16 cellular contexts compared by ENCODE assay signal in genomic region chr18:48109961-48110493, GRCh38.
DNase-seq lines count a peak whose midpoint lies in the region; ATAC-seq and TF ChIP-seq lines count a peak whose summit lies in the region.
"Had no signal": no experiment of that assay in that cellular context is flagged by ENCODE, and none has a peak within 500 bp of the region (broad histone marks: within the 10 kb centered on the region; RNA-seq: fewer than 3 reads in every experiment).

No MANE protein-coding gene starts in this region.

- H3K9me3 Mint-ChIP-seq in GM23338 = no peaks in the 10 kb centered on the region
- no peaks in the 10 kb centered on the region for H3K9me3 Mint-ChIP-seq in nephron
- H3K9me3 Mint-ChIP-seq: CD8-positive, alpha-beta T cell; H9 had no signal

- no peak for DNase-seq in GM23338 (ENCODE audit: low spot score)
- DNase-seq in LoVo (ENCODE audit: low spot score) = peak; percentile 34
- DNase-seq in right lobe of liver = no peak
- no peak for DNase-seq in trophoblast cell
- no peak for DNase-seq in 8988T
- DNase-seq: Caco-2; CD8-positive, alpha-beta T cell; DMS53; GF-D8; GM23248; H9 had no signal

- no peaks in the 10 kb centered on the region for H4K20me1 ChIP-seq in GM23338 (replicated peaks; ENCODE audit: insufficient read depth)

- peaks cover 22% of the 10 kb centered on the region for H3K4me1 ChIP-seq in GM23338 (ENCODE audit: insufficient read depth)
- H3K4me1 ChIP-seq in right lobe of liver = no peaks in the 10 kb centered on the region
- H3K4me1 ChIP-seq in trophoblast cell (ENCODE audit: control insufficient read depth in 1 of 2, insufficient read depth in 2 of 2, low read length in 2 of 2) = peaks cover 6 to 10% of the 10 kb centered on the region in 2 experiments
- H3K4me1 ChIP-seq: Caco-2 had no signal

- peaks cover 5% of the 10 kb centered on the region for H3K27me3 Mint-ChIP-seq in GM23338 (ENCODE audit: insufficient read depth, low read depth, poor library complexity)
- H3K27me3 Mint-ChIP-seq in nephron (ENCODE audit: low read depth) = peaks cover 6% of the 10 kb centered on the region

- H3K27ac Mint-ChIP-seq in GM23338 (no peak overlapping the region), nephron (peak overlapping the region; percentile 78 to 97 (median 96))
- H3K27ac Mint-ChIP-seq: CD14-positive monocyte; CD8-positive, alpha-beta T cell had no signal

- no peaks in the 10 kb centered on the region for H3K36me3 Mint-ChIP-seq in GM23338 (ENCODE audit: low read depth)
- no peaks in the 10 kb centered on the region for H3K36me3 Mint-ChIP-seq in nephron (ENCODE audit: low read depth)
- H3K36me3 Mint-ChIP-seq: CD14-positive monocyte; CD8-positive, alpha-beta T cell had no signal

- TF ChIP-seq CTCF in GM23338 (conservative IDR thresholded peaks at IDR 0.05; ENCODE audit: low read depth in 2 of 2) = no peak
- no peak for TF ChIP-seq CTCF in nephron (IDR thresholded peaks at IDR 0.05; ENCODE audit: unreplicated experiment in 3 of 3)
- no peak for TF ChIP-seq CTCF in right lobe of liver (IDR thresholded peaks at IDR 0.05)

- no peak overlapping the region for H4K12ac ChIP-seq in trophoblast cell (ENCODE audit: low read depth, low read length)

- H3K27me3 ChIP-seq in GM23338 (ENCODE audit: insufficient read depth) (no peaks in the 10 kb centered on the region), right lobe of liver (no peaks in the 10 kb centered on the region), trophoblast cell (ENCODE audit: insufficient read depth, low read length) (no peaks in the 10 kb centered on the region)

- no peak overlapping the region for H3K23ac ChIP-seq in trophoblast cell (ENCODE audit: low read length)

- H3K79me2 ChIP-seq in GM23338 (replicated peaks; ENCODE audit: insufficient read depth) = no peaks in the 10 kb centered on the region
- H3K79me2 ChIP-seq in trophoblast cell (ENCODE audit: control insufficient read depth, insufficient read depth, low read length, poor library complexity) = no peaks in the 10 kb centered on the region

- peaks cover 3% of the 10 kb centered on the region for H3K79me1 ChIP-seq in trophoblast cell (ENCODE audit: low read length)

- H2AK5ac ChIP-seq in trophoblast cell (ENCODE audit: low read length) = no peak overlapping the region

- H3K14ac ChIP-seq in trophoblast cell (ENCODE audit: low read length) = no peak overlapping the region

- H3K36me3 ChIP-seq in GM23338 (ENCODE audit: insufficient read depth) (no peaks in the 10 kb centered on the region), right lobe of liver (no peaks in the 10 kb centered on the region), trophoblast cell (ENCODE audit: control insufficient read depth in 1 of 2, insufficient read depth in 2 of 2, low read length in 2 of 2) (no peaks in the 10 kb centered on the region)

- intact Hi-C loops in right lobe of liver (cut with DNase I) = no loop called here

- no peak overlapping the region for H3K9ac ChIP-seq in trophoblast cell (ENCODE audit: low read length)
- H3K9ac ChIP-seq: GM23248 had no signal

- H3K4me1 Mint-ChIP-seq in GM23338 (peaks cover 43% of the 10 kb centered on the region), nephron (peaks cover 43% of the 10 kb centered on the region)
- H3K4me1 Mint-ChIP-seq: CD14-positive monocyte had no signal

- peak; percentile 23; the same call in 2 of the 3 replicates for ATAC-seq in GM23338
- ATAC-seq in esophagus mucosa = peak; percentile 31
- ATAC-seq in right lobe of liver = no peak
- no peak for ATAC-seq in HG03354 (IDR thresholded peaks at IDR 0.05; ENCODE audit: poor library complexity, severe bottlenecking, unreplicated experiment)
- ATAC-seq: CD8-positive, alpha-beta T cell; HepG2 had no signal

- H3K4me2 ChIP-seq in GM23338 (peak overlapping the region; percentile 65), trophoblast cell (ENCODE audit: low read length) (no peak overlapping the region)

- 52% methylated on average over 6 of the region's 6 CpGs for WGBS in right lobe of liver (ENCODE audit: insufficient coverage, low coverage, low lambda C conversion rate, missing lambda C conversion rate)
- no CpG with 5 or more reads among the region's 6 CpGs for WGBS in trophoblast cell (ENCODE audit: extremely low coverage, insufficient coverage, insufficient read length)

- H3K4ac ChIP-seq in trophoblast cell (ENCODE audit: low read depth, low read length) = no peak overlapping the region

- no peak overlapping the region for H2BK120ac ChIP-seq in trophoblast cell (ENCODE audit: insufficient read depth, low read length, poor library complexity)

- H2BK12ac ChIP-seq in trophoblast cell (ENCODE audit: low read length) = no peak overlapping the region

- H3K27ac ChIP-seq in GM23338 (ENCODE audit: low read depth) = no peak overlapping the region
- H3K27ac ChIP-seq in right lobe of liver = no peak overlapping the region
- no peak overlapping the region for H3K27ac ChIP-seq in trophoblast cell (ENCODE audit: low read depth, low read length)
- H3K27ac ChIP-seq: GM23248 had no signal

- no peak overlapping the region for H3K18ac ChIP-seq in trophoblast cell (ENCODE audit: low read length)

- no peaks in the 10 kb centered on the region for H3F3A ChIP-seq in GM23338 (replicated peaks; ENCODE audit: low read depth)

- H2AFZ ChIP-seq in GM23338 (peak overlapping the region; percentile 59), trophoblast cell (ENCODE audit: insufficient read depth, low read length, poor library complexity) (no peak overlapping the region)
- H2AFZ ChIP-seq: GM23248 had no signal

- H3K4me3 Mint-ChIP-seq in GM23338 (no peak overlapping the region), nephron (no peak overlapping the region)
- H3K4me3 Mint-ChIP-seq: CD14-positive monocyte; CD8-positive, alpha-beta T cell; H9 had no signal

- H3K9me2 ChIP-seq in GM23338 (ENCODE audit: insufficient read depth) = no peaks in the 10 kb centered on the region

- H4K91ac ChIP-seq in trophoblast cell (ENCODE audit: low read depth, low read length) = no peak overlapping the region

- no peaks in the 10 kb centered on the region for H3K9me3 ChIP-seq in right lobe of liver
- H3K9me3 ChIP-seq in trophoblast cell (ENCODE audit: insufficient read depth, low read depth, low read length) = no peaks in the 10 kb centered on the region
- H3K9me3 ChIP-seq: Caco-2 had no signal

- H2BK5ac ChIP-seq in trophoblast cell (ENCODE audit: low read depth, low read length, poor library complexity) = no peak overlapping the region

- H3K4me3 ChIP-seq in GM23338 (no peak overlapping the region), right lobe of liver (no peak overlapping the region), trophoblast cell (ENCODE audit: low read depth, low read length) (no peak overlapping the region)
- H3K4me3 ChIP-seq: GM23248 had no signal

- no peak overlapping the region for H4K8ac ChIP-seq in trophoblast cell (ENCODE audit: low read depth, low read length)

- TF ChIP-seq POLR2A in right lobe of liver (IDR thresholded peaks at IDR 0.05) = no peak

TF ChIP-seq in GM23338, 12 proteins besides CTCF, POLR2A, EP300 and RAD21 (continues in another document):
- no peak for TF ChIP-seq EZH2 (IDR thresholded peaks at IDR 0.05; ENCODE audit: low read depth, unreplicated experiment)
- no peak for TF ChIP-seq EZH2phosphoT487 (IDR thresholded peaks at IDR 0.05; ENCODE audit: unreplicated experiment)
- TF ChIP-seq, protein P1, sequence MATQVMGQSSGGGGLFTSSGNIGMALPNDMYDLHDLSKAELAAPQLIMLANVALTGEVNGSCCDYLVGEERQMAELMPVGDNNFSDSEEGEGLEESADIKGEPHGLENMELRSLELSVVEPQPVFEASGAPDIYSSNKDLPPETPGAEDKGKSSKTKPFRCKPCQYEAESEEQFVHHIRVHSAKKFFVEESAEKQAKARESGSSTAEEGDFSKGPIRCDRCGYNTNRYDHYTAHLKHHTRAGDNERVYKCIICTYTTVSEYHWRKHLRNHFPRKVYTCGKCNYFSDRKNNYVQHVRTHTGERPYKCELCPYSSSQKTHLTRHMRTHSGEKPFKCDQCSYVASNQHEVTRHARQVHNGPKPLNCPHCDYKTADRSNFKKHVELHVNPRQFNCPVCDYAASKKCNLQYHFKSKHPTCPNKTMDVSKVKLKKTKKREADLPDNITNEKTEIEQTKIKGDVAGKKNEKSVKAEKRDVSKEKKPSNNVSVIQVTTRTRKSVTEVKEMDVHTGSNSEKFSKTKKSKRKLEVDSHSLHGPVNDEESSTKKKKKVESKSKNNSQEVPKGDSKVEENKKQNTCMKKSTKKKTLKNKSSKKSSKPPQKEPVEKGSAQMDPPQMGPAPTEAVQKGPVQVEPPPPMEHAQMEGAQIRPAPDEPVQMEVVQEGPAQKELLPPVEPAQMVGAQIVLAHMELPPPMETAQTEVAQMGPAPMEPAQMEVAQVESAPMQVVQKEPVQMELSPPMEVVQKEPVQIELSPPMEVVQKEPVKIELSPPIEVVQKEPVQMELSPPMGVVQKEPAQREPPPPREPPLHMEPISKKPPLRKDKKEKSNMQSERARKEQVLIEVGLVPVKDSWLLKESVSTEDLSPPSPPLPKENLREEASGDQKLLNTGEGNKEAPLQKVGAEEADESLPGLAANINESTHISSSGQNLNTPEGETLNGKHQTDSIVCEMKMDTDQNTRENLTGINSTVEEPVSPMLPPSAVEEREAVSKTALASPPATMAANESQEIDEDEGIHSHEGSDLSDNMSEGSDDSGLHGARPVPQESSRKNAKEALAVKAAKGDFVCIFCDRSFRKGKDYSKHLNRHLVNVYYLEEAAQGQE (IDR thresholded peaks at IDR 0.05; ENCODE audit: unreplicated experiment) = no peak
- TF ChIP-seq ZNF114 (CRISPR knock-in tag; IDR thresholded peaks at IDR 0.05) = no peak
- TF ChIP-seq POLR2AphosphoS5 (IDR thresholded peaks at IDR 0.05; ENCODE audit: low read depth) = no peak
- TF ChIP-seq ETS1 (IDR thresholded peaks at IDR 0.05) = no peak
- TF ChIP-seq CREB1 (CRISPR knock-in tag; IDR thresholded peaks at IDR 0.05; ENCODE audit: low read depth) = no peak

Comparison
In these comparisons a context has a peak if more than half of its experiments do, and no peak if none do; other contexts are left out.
1. ATAC-seq: peak in GM23338 (single experiment) and esophagus mucosa (single experiment); none in right lobe of liver (0 of 4) and HG03354 (single experiment).